In genomic region chr6:43054206-43054943, GRCh38 we compare ENCODE assay signal across 8 cellular contexts. TPM values are rescaled to one million over a fixed set of nuclear protein-coding genes. Genes with fewer than 3 reads are reported as not detected.
DNase-seq lines count a peak whose midpoint lies in the region; ATAC-seq, FAIRE-seq and TF ChIP-seq lines count a peak whose summit lies in the region.

No MANE protein-coding gene starts in this region.

- peaks cover 22% of the 10 kb centered on the region for H3K36me3 Mint-ChIP-seq in activated T-cell treated with anti-CD3 and anti-CD28 coated beads, Interleukin-2, amount 50 U/mL, for 4 hours (ENCODE audit: insufficient read depth)
- peaks cover 17% of the 10 kb centered on the region for H3K36me3 Mint-ChIP-seq in astrocyte (ENCODE audit: low read depth, unreplicated experiment)

- peak overlapping the region; percentile 91 for H3K4me2 ChIP-seq in astrocyte (ENCODE audit: low read length)

- no peaks in the 10 kb centered on the region for H3K27me3 Mint-ChIP-seq in activated T-cell treated with anti-CD3 and anti-CD28 coated beads, Interleukin-2, amount 50 U/mL, for 4 hours (ENCODE audit: low read depth)
- no peaks in the 10 kb centered on the region for H3K27me3 Mint-ChIP-seq in astrocyte (ENCODE audit: low read depth, unreplicated experiment)

- H3K9me3 Mint-ChIP-seq in activated T-cell treated with anti-CD3 and anti-CD28 coated beads, Interleukin-2, amount 50 U/mL, for 4 hours = no peaks in the 10 kb centered on the region
- H3K9me3 Mint-ChIP-seq in astrocyte (ENCODE audit: unreplicated experiment) = peaks cover 3% of the 10 kb centered on the region

- no peak for DNase-seq in activated T-cell treated with anti-CD3 and anti-CD28 coated beads, Interleukin-2, amount 50 U/mL, for 4 hours
- no peak for DNase-seq in activated T-cell treated with anti-CD3 and anti-CD28 coated beads for 4 hours
- no peak for DNase-seq in astrocyte (ENCODE audit: low read depth)
- no peak for DNase-seq in tibial artery
- no peak for DNase-seq in NOMO-1 treated with DMSO at 0.1 percent for 48 hours (lab: John Stamatoyannopoulos, UW; ENCODE audit: unreplicated experiment)

- peak overlapping the region; percentile 96 for H3K4me3 Mint-ChIP-seq in activated T-cell treated with anti-CD3 and anti-CD28 coated beads, Interleukin-2, amount 50 U/mL, for 4 hours
- peak overlapping the region; percentile 93 for H3K4me3 Mint-ChIP-seq in astrocyte (ENCODE audit: unreplicated experiment)

- no peaks in the 10 kb centered on the region for H4K20me1 ChIP-seq in astrocyte (ENCODE audit: insufficient read depth, low read length)

- H3K9ac ChIP-seq in astrocyte (ENCODE audit: low read length) (peak overlapping the region; percentile 93), liver (ENCODE audit: low read depth in 1 of 2, low read length in 2 of 2) (peak overlapping the region in 1 of 2 donors; percentile 67)

- H2AFZ ChIP-seq in astrocyte (ENCODE audit: low read depth, low read length) = peak overlapping the region; percentile 38

- 66% methylated on average over 17 of the region's 17 CpGs for WGBS in liver

- H3K27me3 ChIP-seq in astrocyte (ENCODE audit: insufficient read depth, low read length) (no peaks in the 10 kb centered on the region), liver (ENCODE audit: control insufficient read depth in 4 of 4, insufficient read depth in 4 of 4, low read length in 3 of 4) (no peaks in the 10 kb centered on the region), tibial artery (no peaks in the 10 kb centered on the region)

- H3K27ac Mint-ChIP-seq in astrocyte (ENCODE audit: unreplicated experiment) = peak overlapping the region; percentile 96

- H3K4me3 ChIP-seq in astrocyte (ENCODE audit: insufficient read depth, low read depth, low read length) (peak overlapping the region; percentile 29), liver (ENCODE audit: low read depth in 1 of 3, low read length in 3 of 3) (peak overlapping the region; percentile 64 to 85 (median 68)), tibial artery (peak overlapping the region; percentile 64)

- H3K27ac ChIP-seq in astrocyte (ENCODE audit: low read depth, low read length) = peak overlapping the region; percentile 90
- H3K27ac ChIP-seq in liver (ENCODE audit: low read depth in 1 of 2, low read length in 2 of 2) = peak overlapping the region; percentile 47 to 82
- H3K27ac ChIP-seq in tibial artery = peak overlapping the region; percentile 86 to 95

- peaks cover 40% of the 10 kb centered on the region for H3K4me1 Mint-ChIP-seq in activated T-cell treated with anti-CD3 and anti-CD28 coated beads, Interleukin-2, amount 50 U/mL, for 4 hours (ENCODE audit: low read depth)
- peaks cover 25% of the 10 kb centered on the region for H3K4me1 Mint-ChIP-seq in astrocyte (ENCODE audit: low read depth, unreplicated experiment)

- no peak for TF ChIP-seq RAD21 in liver (IDR thresholded peaks at IDR 0.05)

- no peak for ATAC-seq in activated T-cell treated with anti-CD3 and anti-CD28 coated beads, Interleukin-2, amount 50 U/mL, for 4 hours
- no peak for ATAC-seq in GM21723 (IDR thresholded peaks at IDR 0.05; ENCODE audit: unreplicated experiment)
- no peak for ATAC-seq in HG02759 (IDR thresholded peaks at IDR 0.05; ENCODE audit: unreplicated experiment)

- H3K4me1 ChIP-seq in astrocyte (ENCODE audit: insufficient read depth, low read length) (peaks cover 34% of the 10 kb centered on the region), liver (ENCODE audit: control insufficient read depth in 4 of 4, insufficient read depth in 4 of 4, low read length in 3 of 4) (peaks cover 2 to 29% (median 22%) of the 10 kb centered on the region in 4 donors), tibial artery (peaks cover 4 to 35% (median 20%) of the 10 kb centered on the region in 4 donors)

- H3K9me3 ChIP-seq in astrocyte (ENCODE audit: insufficient read depth, low read depth, low read length) (no peaks in the 10 kb centered on the region), liver (ENCODE audit: control insufficient read depth in 4 of 4, low read length in 3 of 4) (no peaks in the 10 kb centered on the region), tibial artery (no peaks in the 10 kb centered on the region)

- H3K36me3 ChIP-seq in astrocyte (ENCODE audit: insufficient read depth, low read length) = peaks cover 11% of the 10 kb centered on the region
- H3K36me3 ChIP-seq in liver (ENCODE audit: control insufficient read depth in 4 of 4, insufficient read depth in 3 of 4, low read depth in 1 of 4, low read length in 3 of 4) = peaks cover 0 to 30% (median 8%) of the 10 kb centered on the region in 4 donors
- peaks cover 0 to 43% (median 33%) of the 10 kb centered on the region in 3 donors for H3K36me3 ChIP-seq in tibial artery

- H3K79me2 ChIP-seq in astrocyte (ENCODE audit: insufficient read depth, low read length) = peaks cover 54% of the 10 kb centered on the region

- intact Hi-C loops in tibial artery (cut with DNase I; ENCODE audit: low total_unique reads) = loop anchor here (5.0 kb wide), 1 partner anchor 42 kb away; the partner anchor contains the start of genes KLHDC3 and MEA1

- TF ChIP-seq CTCF in astrocyte (IDR thresholded peaks at IDR 0.05; ENCODE audit: insufficient read depth, low read depth, low read length) (no peak), liver (IDR thresholded peaks at IDR 0.05; ENCODE audit: low read depth, low read length, missing input control) (no peak), tibial artery (IDR thresholded peaks at IDR 0.05) (no peak)

- FAIRE-seq in astrocyte (lab: Jason Lieb, UNC) = no peak

TF ChIP-seq in liver, 16 proteins besides CTCF, POLR2A, EP300 and RAD21 (continues in another document):
- no peak for TF ChIP-seq NR2F2 (IDR thresholded peaks at IDR 0.05)
- no peak for TF ChIP-seq RXRA (IDR thresholded peaks at IDR 0.05)
- no peak for TF ChIP-seq GABPA (IDR thresholded peaks at IDR 0.05 in 1 of 2, conservative IDR thresholded peaks at IDR 0.05 in 1 of 2)
- no peak for TF ChIP-seq ZBTB33 (IDR thresholded peaks at IDR 0.05)
- TF ChIP-seq YY1 (IDR thresholded peaks at IDR 0.05) = no peak
- TF ChIP-seq MAX (IDR thresholded peaks at IDR 0.05) = no peak

RNA-seq across cellular contexts. Expression of gene CUL7, which starts 0.7 kb away (rescaled TPM):
- total RNA-seq in activated T-cell treated with anti-CD3 and anti-CD28 coated beads, Interleukin-2, amount 50 U/mL, for 4 hours = 10 to 100 TPM; 13.2 to 15.0 (median 13.3) TPM
- 21.2 and 26.3 TPM in 2 replicates for total RNA-seq in astrocyte
- 10 to 100 TPM; 10.3 to 10.4 TPM for total RNA-seq in liver
- polyA plus RNA-seq in liver = 1 to 10 TPM; 2.2 to 5.2 TPM

RNA-seq across cellular contexts. Expression of gene MRPL2, which starts 4.9 kb away (rescaled TPM):
- total RNA-seq in activated T-cell treated with anti-CD3 and anti-CD28 coated beads, Interleukin-2, amount 50 U/mL, for 4 hours = 100 to 1,000 TPM in 2 of 3 donors, 10 to 100 TPM in 1; 93.3 to 120 (median 115) TPM
- total RNA-seq in astrocyte = 47.4 and 59.7 TPM in 2 replicates
- total RNA-seq in liver = 10 to 100 TPM; 19.6 to 23.8 TPM
- polyA plus RNA-seq in liver = 10 to 100 TPM; 65.6 to 73.9 TPM

RNA-seq across cellular contexts. Expression of gene KLC4, which starts 5.1 kb away (rescaled TPM):
- total RNA-seq in activated T-cell treated with anti-CD3 and anti-CD28 coated beads, Interleukin-2, amount 50 U/mL, for 4 hours = 1 to 10 TPM; 5.4 to 9.1 (median 7.4) TPM
- total RNA-seq in astrocyte (34.1 and 35.4 TPM in 2 replicates), liver (10 to 100 TPM; 33.2 to 97.0 TPM)
- 10 to 100 TPM; 44.4 to 47.4 TPM for polyA plus RNA-seq in liver

RNA-seq across cellular contexts. Expression of gene PTK7, which starts 21.7 kb away (rescaled TPM):
- total RNA-seq in activated T-cell treated with anti-CD3 and anti-CD28 coated beads, Interleukin-2, amount 50 U/mL, for 4 hours = 1 to 10 TPM; 1.3 to 4.3 (median 1.9) TPM
- total RNA-seq in astrocyte (506 and 728 TPM in 2 replicates), liver (10 to 100 TPM in 1 of 2 donors, 1 to 10 TPM in 1; 1.8 to 10.5 TPM)
- under 1 TPM; 0.67 to 0.76 TPM for polyA plus RNA-seq in liver

RNA-seq across cellular contexts. Expression of gene RRP36, which starts 33.0 kb away (rescaled TPM):
- 100 to 1,000 TPM in 2 of 3 donors, 10 to 100 TPM in 1; 98.1 to 103 (median 100) TPM for total RNA-seq in activated T-cell treated with anti-CD3 and anti-CD28 coated beads, Interleukin-2, amount 50 U/mL, for 4 hours
- total RNA-seq in astrocyte (68.6 and 77.9 TPM in 2 replicates), liver (10 to 100 TPM; 23.4 to 33.4 TPM)
- 10 to 100 TPM; 26.0 to 26.4 TPM for polyA plus RNA-seq in liver
